ENCODE assay signal across 1 cellular context in genomic region chr11:86205415-86206268, GRCh38.
TF ChIP-seq lines count a peak whose summit lies in the region.

No MANE protein-coding gene starts in this region.

TF ChIP-seq in K562, 482 proteins besides CTCF, POLR2A, EP300 and RAD21 (continued from another document):
- no peak for TF ChIP-seq CEBPG (CRISPR knock-in tag; IDR thresholded peaks at IDR 0.05)
- peak in 1 of 2 experiments; percentile 6; a peak in 1 of 4 replicates for TF ChIP-seq CEBPG (tag; conservative IDR thresholded peaks at IDR 0.05 in 1 of 2, IDR thresholded peaks at IDR 0.05 in 1 of 2)
TF ChIP-seq in K562: peak in this region for 2.
